In the genomic region with DNA sequence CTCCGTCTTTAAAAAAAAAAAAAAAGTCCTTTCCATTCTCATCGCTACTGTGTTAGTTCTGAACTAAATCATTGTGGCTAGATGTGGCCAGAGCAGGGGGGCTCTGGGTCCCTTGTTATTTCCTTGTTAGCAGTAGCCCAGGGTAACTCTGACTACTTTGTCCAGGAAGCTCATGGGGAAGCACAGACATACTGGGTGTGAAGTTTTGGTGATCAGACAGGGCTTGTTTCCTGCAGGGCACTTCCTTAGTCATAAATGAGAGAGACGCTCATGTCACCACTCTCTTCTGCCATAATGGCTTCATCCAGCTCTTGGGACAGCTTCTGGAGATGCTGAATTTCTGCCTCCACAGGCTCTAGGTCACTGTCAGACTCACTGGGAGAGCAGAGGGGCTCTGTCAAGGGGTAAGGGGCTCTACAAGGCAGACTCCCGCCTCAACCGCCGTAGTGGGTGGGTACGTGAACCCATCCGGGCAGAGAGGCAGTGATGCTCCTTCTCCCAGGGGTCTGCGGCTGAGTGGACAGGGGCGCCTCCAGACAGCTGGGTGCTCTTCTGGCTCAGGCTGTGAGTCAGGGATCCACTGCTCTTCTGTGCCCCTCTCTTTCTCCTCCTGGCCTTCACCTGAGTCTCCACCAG, we compare ENCODE assay signal across 8 cellular contexts. TPM values are rescaled to one million over a fixed set of nuclear protein-coding genes. Genes with fewer than 3 reads are reported as not detected.
DNase-seq lines count a peak whose midpoint lies in the region; ATAC-seq lines count a peak whose summit lies in the region.

No MANE protein-coding gene starts in this region.

- DNase-seq in NK-92 treated with Interleukin-12 subunit alpha and Interleukin-12 subunit beta, amount 100 ng/mL, for 24 hours (lab: John Stamatoyannopoulos, UW): peak; percentile 39
- DNase-seq in NK-92 (lab: John Stamatoyannopoulos, UW; ENCODE audit: unreplicated experiment): no peak
- peak; percentile 61 to 77 for DNase-seq in activated naive CD4-positive, alpha-beta T cell treated with anti-CD3 and anti-CD28 coated beads, Interleukin-2, amount 50 U/mL, for 72 hours (ENCODE audit: low spot score in 2 of 2)
- DNase-seq in stimulated activated CD8-positive, alpha-beta memory T cell treated with anti-CD3 and anti-CD28 coated beads, Interleukin-7, amount 100 ng/mL, for 4 hours (ENCODE audit: low read depth in 2 of 2): peak; percentile 43 to 44
- no peak for DNase-seq in NCI-H2081 (lab: John Stamatoyannopoulos, UW)
- DNase-seq in NCI-H446 (lab: John Stamatoyannopoulos, UW): no peak
- no peak for DNase-seq in iPS-NIHi7 (ENCODE audit: extremely low spot score)

- peaks cover 10 to 22% of the 10 kb centered on the region in 2 donors for H3K36me3 Mint-ChIP-seq in activated naive CD4-positive, alpha-beta T cell treated with anti-CD3 and anti-CD28 coated beads, Interleukin-2, amount 50 U/mL, for 72 hours

- H3K27ac Mint-ChIP-seq in activated naive CD4-positive, alpha-beta T cell treated with anti-CD3 and anti-CD28 coated beads, Interleukin-2, amount 50 U/mL, for 72 hours: peak overlapping the region; percentile 85 to 88

- H3K9me3 Mint-ChIP-seq in activated naive CD4-positive, alpha-beta T cell treated with anti-CD3 and anti-CD28 coated beads, Interleukin-2, amount 50 U/mL, for 72 hours: peaks cover 3 to 8% of the 10 kb centered on the region in 2 donors

- ATAC-seq in HG03442 (IDR thresholded peaks at IDR 0.05; ENCODE audit: unreplicated experiment): peak; percentile 93
- peak; percentile 97 to 98 for ATAC-seq in activated naive CD4-positive, alpha-beta T cell treated with anti-CD3 and anti-CD28 coated beads, Interleukin-2, amount 50 U/mL, for 72 hours

RNA-seq across cellular contexts. Expression of a gene that starts 12.9 kb away (rescaled TPM):
- 10 to 100 TPM; 43.0 to 49.1 TPM for total RNA-seq in activated naive CD4-positive, alpha-beta T cell treated with anti-CD3 and anti-CD28 coated beads, Interleukin-2, amount 50 U/mL, for 72 hours

Comparison
In these comparisons a context has a peak if more than half of its experiments do, and no peak if none do; other contexts are left out.
1. DNase-seq: peak in NK-92 treated with Interleukin-12 subunit alpha and Interleukin-12 subunit beta, amount 100 ng/mL, for 24 hours (single experiment), activated naive CD4-positive, alpha-beta T cell treated with anti-CD3 and anti-CD28 coated beads, Interleukin-2, amount 50 U/mL, for 72 hours (2 of 2) and stimulated activated CD8-positive, alpha-beta memory T cell treated with anti-CD3 and anti-CD28 coated beads, Interleukin-7, amount 100 ng/mL, for 4 hours (2 of 2); none in NK-92 (single experiment), NCI-H2081 (0 of 2), NCI-H446 (0 of 2) and iPS-NIHi7 (single experiment).